23 cellular contexts compared by ENCODE assay signal in genomic region chr11:57873196-57873911, GRCh38.
DNase-seq lines count a peak whose midpoint lies in the region; ATAC-seq and TF ChIP-seq lines count a peak whose summit lies in the region.
"Had no signal": no experiment of that assay in that cellular context is flagged by ENCODE, and none has a peak within 500 bp of the region (broad histone marks: within the 10 kb centered on the region; RNA-seq: fewer than 3 reads in every experiment).

No MANE protein-coding gene starts in this region.

- DNase-seq in AG20443 (ENCODE audit: low spot score) (peak; percentile 60), GM23248 (peak; percentile 78), RWPE1 (ENCODE audit: low spot score) (peak; percentile 63), fibroblast of pulmonary artery (ENCODE audit: low read depth) (peak; percentile 21), DMS 273 treated with DMSO at 0.1 percent for 48 hours (lab: John Stamatoyannopoulos, UW) (no peak), right cardiac atrium (no peak), PC-9 (no peak)
- DNase-seq: activated B cell treated with CpG ODN at 0.5 μM for 24 hours; activated T-cell treated with anti-CD3 and anti-CD28 coated beads, Interleukin-2, amount 50 U/mL, for 1 hour; anterior cingulate cortex; dorsolateral prefrontal cortex; immature natural killer cell; left ventricle myocardium inferior; NCI-H2081 treated with DMSO at 0.1 percent for 48 hours; NCI-H446 treated with DMSO at 0.1 percent for 48 hours; nephron progenitor cell; stimulated activated CD4-positive, alpha-beta T cell treated with anti-CD3 and anti-CD28 coated beads, Interleukin-15, amount 100 ng/mL, for 24 hours; stimulated activated CD8-positive, alpha-beta memory T cell treated with anti-CD3 and anti-CD28 coated beads, Interleukin-4, amount 100 ng/mL, for 48 hours; T-helper 17 cell; upper lobe of right lung had no signal

- no peaks in the 10 kb centered on the region for H3K9me3 ChIP-seq in GM23248 (ENCODE audit: low read depth)
- H3K9me3 ChIP-seq in right cardiac atrium (ENCODE audit: control insufficient read depth, low read length) = no peaks in the 10 kb centered on the region
- no peaks in the 10 kb centered on the region for H3K9me3 ChIP-seq in PC-9 (ENCODE audit: insufficient read depth, low read depth)
- H3K9me3 ChIP-seq: left ventricle myocardium inferior, upper lobe of right lung had no signal

- POLR2A ChIA-PET in RWPE1 (lab: Yijun Ruan, JAX; ENCODE audit: low non-redundant PET) (no interaction called here), PC-9 (lab: Charles Lee; ENCODE audit: unreplicated experiment) (interaction anchor here (0.6 kb wide), 1 partner anchor 1847 kb away, joined by 13 read pairs; no protein-coding TSS in a partner anchor)

- H3K9ac ChIP-seq in GM23248 = no peak overlapping the region

- H3K4me2 ChIP-seq in GM23248 (ENCODE audit: unreplicated experiment) = no peak overlapping the region
- no peak overlapping the region for H3K4me2 ChIP-seq in PC-9

- peak overlapping the region; percentile 51 for H3K27ac ChIP-seq in GM23248
- H3K27ac ChIP-seq in RWPE1 = peak overlapping the region; percentile 67
- H3K27ac ChIP-seq in right cardiac atrium (ENCODE audit: low read length) = no peak overlapping the region
- no peak overlapping the region for H3K27ac ChIP-seq in PC-9
- H3K27ac ChIP-seq: C4-2B, dorsolateral prefrontal cortex, left ventricle myocardium inferior, upper lobe of right lung had no signal

- H4K20me1 ChIP-seq in GM23248 (ENCODE audit: insufficient read depth) (no peaks in the 10 kb centered on the region), PC-9 (ENCODE audit: insufficient read depth) (no peaks in the 10 kb centered on the region)

- no peak for TF ChIP-seq CTCF in RWPE1 (conservative IDR thresholded peaks at IDR 0.05; ENCODE audit: low read depth)
- TF ChIP-seq CTCF in fibroblast of pulmonary artery (IDR thresholded peaks at IDR 0.05; ENCODE audit: low read length, missing control alignments) = no peak
- TF ChIP-seq CTCF in PC-9 (conservative IDR thresholded peaks at IDR 0.05) = no peak

- WGBS in GM23248 (ENCODE audit: low coverage in 1 of 2, low lambda C conversion rate in 2 of 2, missing lambda C conversion rate in 2 of 2), 2 experiments = 26 to 31% methylated on average over 7 of the region's 7 CpGs
- WGBS in right cardiac atrium = 75% methylated on average over 7 of the region's 7 CpGs

- H3K79me2 ChIP-seq in GM23248 (ENCODE audit: insufficient read depth) (no peaks in the 10 kb centered on the region), PC-9 (ENCODE audit: low read depth) (no peaks in the 10 kb centered on the region)

- no peaks in the 10 kb centered on the region for H3K27me3 ChIP-seq in GM23248 (replicated peaks; ENCODE audit: insufficient read depth)
- H3K27me3 ChIP-seq in right cardiac atrium (ENCODE audit: control insufficient read depth, insufficient read depth) = no peaks in the 10 kb centered on the region
- peaks cover 30% of the 10 kb centered on the region; the same call in 1 of the 2 replicates for H3K27me3 ChIP-seq in PC-9 (ENCODE audit: insufficient read depth, low read depth)
- H3K27me3 ChIP-seq: dorsolateral prefrontal cortex, upper lobe of right lung had no signal

- H3F3A ChIP-seq in GM23248 (ENCODE audit: insufficient read depth) = peaks cover 30% of the 10 kb centered on the region; the same call in 1 of the 2 replicates
- H3F3A ChIP-seq in PC-9 (ENCODE audit: insufficient read depth, low read depth) = no peaks in the 10 kb centered on the region

- H3K9me2 ChIP-seq in GM23248 (ENCODE audit: insufficient read depth) = no peaks in the 10 kb centered on the region
- no peaks in the 10 kb centered on the region for H3K9me2 ChIP-seq in PC-9 (ENCODE audit: insufficient read depth)

- H3K4me1 ChIP-seq in GM23248 (ENCODE audit: insufficient read depth) (peaks cover 42% of the 10 kb centered on the region), right cardiac atrium (ENCODE audit: control insufficient read depth, insufficient read depth, low read length) (no peaks in the 10 kb centered on the region), PC-9 (replicated peaks; ENCODE audit: insufficient read depth) (no peaks in the 10 kb centered on the region)
- H3K4me1 ChIP-seq: left ventricle myocardium inferior, upper lobe of right lung had no signal

- no peak overlapping the region for H3K4me3 ChIP-seq in GM23248
- H3K4me3 ChIP-seq in fibroblast of pulmonary artery (replicated peaks; ENCODE audit: low read depth, low read length) = no peak overlapping the region
- H3K4me3 ChIP-seq in right cardiac atrium (ENCODE audit: low read length) = no peak overlapping the region
- H3K4me3 ChIP-seq in PC-9 = no peak overlapping the region
- H3K4me3 ChIP-seq: dorsolateral prefrontal cortex, left ventricle myocardium inferior, upper lobe of right lung had no signal

- H2AFZ ChIP-seq in GM23248 (peak overlapping the region; percentile 67), PC-9 (no peak overlapping the region)

- CTCF ChIA-PET in RWPE1 (lab: Yijun Ruan, JAX) = interaction anchor here (0.7 kb wide), 1 partner anchor 13 kb away, joined by 4 read pairs; no protein-coding TSS in a partner anchor
- CTCF ChIA-PET in PC-9 (lab: Charles Lee) = no interaction called here

- in situ Hi-C loops in GM23248 (cut with MboI) = no loop called here

- intact Hi-C loops in right cardiac atrium (cut with DNase I) = no loop called here
- intact Hi-C loops in PC-9 (cut with micrococcal nuclease; ENCODE audit: unreplicated experiment) = no loop called here

- H3K36me3 ChIP-seq in GM23248 (ENCODE audit: low read depth) = no peaks in the 10 kb centered on the region
- no peaks in the 10 kb centered on the region for H3K36me3 ChIP-seq in PC-9 (ENCODE audit: low read depth)
- H3K36me3 ChIP-seq: left ventricle myocardium inferior, upper lobe of right lung had no signal

- no TSS peak for BruUV-seq in PC-9 (replicated peaks; lab: Mats Ljungman, UMichigan)

- ATAC-seq in right cardiac atrium (no peak), GM21528 (IDR thresholded peaks at IDR 0.05; ENCODE audit: low FRiP score, unreplicated experiment) (no peak)
- ATAC-seq: sciatic nerve, T-helper 17 cell, upper lobe of right lung had no signal

Comparison
In these comparisons a context has a peak if more than half of its experiments do, and no peak if none do; other contexts are left out.
1. DNase-seq: peak in AG20443 (single experiment), GM23248 (single experiment), RWPE1 (single experiment) and fibroblast of pulmonary artery (single experiment); none in DMS 273 treated with DMSO at 0.1 percent for 48 hours (single experiment), right cardiac atrium (0 of 3) and PC-9 (0 of 2).
2. H3K27ac ChIP-seq: peak in GM23248 (single experiment) and RWPE1 (single experiment); none in right cardiac atrium (single experiment) and PC-9 (single experiment).